In genomic region chr3:195849322-195850074, GRCh38 we compare ENCODE assay signal across 14 cellular contexts. TPM values are rescaled to one million over a fixed set of nuclear protein-coding genes. Genes with fewer than 3 reads are reported as not detected.
DNase-seq lines count a peak whose midpoint lies in the region; ATAC-seq and TF ChIP-seq lines count a peak whose summit lies in the region.
"Had no signal": no experiment of that assay in that cellular context is flagged by ENCODE, and none has a peak within 500 bp of the region (broad histone marks: within the 10 kb centered on the region; RNA-seq: fewer than 3 reads in every experiment).

No MANE protein-coding gene starts in this region.

- H3K4me3 Mint-ChIP-seq in naive thymus-derived CD8-positive, alpha-beta T cell, result peak overlapping the region in 3 of 10 donors; percentile 3 to 52 (median 21)

- H3K9me3 ChIP-seq in MM.1S (replicated peaks; ENCODE audit: insufficient read depth, low read length), result no peaks in the 10 kb centered on the region
- H3K9me3 ChIP-seq: gastroesophageal sphincter had no signal

- H3K4me1 Mint-ChIP-seq in naive thymus-derived CD8-positive, alpha-beta T cell, result peaks cover 5 to 10% (median 8%) of the 10 kb centered on the region in 4 donors

- H2BK120ac ChIP-seq in mesendoderm (ENCODE audit: low read depth, low read length), result no peak overlapping the region

- POLR2A ChIA-PET in naive thymus-derived CD8-positive, alpha-beta T cell (lab: Charles Lee), result interaction anchor here (0.6 to 1.4 kb wide), 2 partner anchors 11 to 47 kb away, joined by 3 to 5 read pairs; no protein-coding TSS in a partner anchor

- peaks cover 0 to 15% (median 4%) of the 10 kb centered on the region in 5 donors for H3K27me3 Mint-ChIP-seq in naive thymus-derived CD8-positive, alpha-beta T cell

- no peaks in the 10 kb centered on the region for H3K79me1 ChIP-seq in mesendoderm (ENCODE audit: low read length)

- H3K18ac ChIP-seq in mesendoderm (ENCODE audit: low read length), result no peak overlapping the region

- H3K36me3 Mint-ChIP-seq in naive thymus-derived CD8-positive, alpha-beta T cell, result no peaks in the 10 kb centered on the region

- no peak overlapping the region for H3K27ac ChIP-seq in HL-60 (replicated peaks)
- no peak overlapping the region for H3K27ac ChIP-seq in MM.1S (ENCODE audit: low read length)
- H3K27ac ChIP-seq in mesendoderm (ENCODE audit: low read depth, low read length), result no peak overlapping the region
- H3K27ac ChIP-seq: gastroesophageal sphincter had no signal

- H3K27me3 ChIP-seq in HL-60 (ENCODE audit: insufficient read depth, poor library complexity, severe bottlenecking), result no peaks in the 10 kb centered on the region
- peaks cover 17% of the 10 kb centered on the region for H3K27me3 ChIP-seq in MM.1S (replicated peaks; ENCODE audit: insufficient read depth, low read length)
- no peaks in the 10 kb centered on the region for H3K27me3 ChIP-seq in mesendoderm (ENCODE audit: insufficient read depth, low read length, poor library complexity)

- no peak overlapping the region for H2BK15ac ChIP-seq in mesendoderm (replicated peaks; ENCODE audit: low read depth)

- TF ChIP-seq CTCF in HL-60 (IDR thresholded peaks at IDR 0.05; ENCODE audit: insufficient read depth, low read length) (peak; percentile 20), cardiac fibroblast (IDR thresholded peaks at IDR 0.05; ENCODE audit: low read depth, low read length) (peak; percentile 32), MM.1S (IDR thresholded peaks at IDR 0.05; ENCODE audit: low read length) (no peak)

- H3K27ac Mint-ChIP-seq in naive thymus-derived CD8-positive, alpha-beta T cell, result peak overlapping the region in 1 of 10 donors; percentile 61

- H2BK5ac ChIP-seq in mesendoderm (ENCODE audit: low read length), result no peak overlapping the region

- no peak overlapping the region for H3K56ac ChIP-seq in mesendoderm (ENCODE audit: low read length)

- H3K36me3 ChIP-seq in MM.1S (replicated peaks; ENCODE audit: insufficient read depth, low read length) (no peaks in the 10 kb centered on the region), mesendoderm (ENCODE audit: control insufficient read depth, insufficient read depth, low read length) (no peaks in the 10 kb centered on the region)
- H3K36me3 ChIP-seq: gastroesophageal sphincter had no signal

- no peak overlapping the region for H3K23ac ChIP-seq in mesendoderm (ENCODE audit: low read length)

- H4K20me1 ChIP-seq in MM.1S (ENCODE audit: insufficient read depth, low read length), result no peaks in the 10 kb centered on the region

- H3K9me2 ChIP-seq in MM.1S (replicated peaks; ENCODE audit: insufficient read depth, low read length), result no peaks in the 10 kb centered on the region

- no peak overlapping the region for H3K4me2 ChIP-seq in MM.1S (ENCODE audit: low read depth, low read length)
- H3K4me2 ChIP-seq in mesendoderm (ENCODE audit: low read length), result no peak overlapping the region

- H2AFZ ChIP-seq in MM.1S (ENCODE audit: low read length), result no peak overlapping the region

- H3K4me3 ChIP-seq in HL-60 (replicated peaks; ENCODE audit: insufficient read depth, low read length) (no peak overlapping the region), cardiac fibroblast (replicated peaks in 1 of 2; ENCODE audit: low read depth in 2 of 2, low read length in 2 of 2) (no peak overlapping the region), MM.1S (ENCODE audit: low read length) (no peak overlapping the region), mesendoderm (ENCODE audit: low read length) (no peak overlapping the region)
- H3K4me3 ChIP-seq: gastroesophageal sphincter had no signal

- no peaks in the 10 kb centered on the region for H3K79me2 ChIP-seq in MM.1S (ENCODE audit: low read length)
- H3K79me2 ChIP-seq in mesendoderm (ENCODE audit: control insufficient read depth, insufficient read depth, low read length), result no peaks in the 10 kb centered on the region

- H4K8ac ChIP-seq in mesendoderm (ENCODE audit: low read depth, low read length), result no peak overlapping the region

- ATAC-seq in naive thymus-derived CD8-positive, alpha-beta T cell, result peak; percentile 73 to 75
- ATAC-seq: gastroesophageal sphincter had no signal

- no peak overlapping the region for H4K5ac ChIP-seq in mesendoderm (ENCODE audit: low read length)

- H3F3A ChIP-seq in MM.1S (ENCODE audit: insufficient read depth, low read length), result no peaks in the 10 kb centered on the region

- H3K4me1 ChIP-seq in MM.1S (ENCODE audit: low read length), result no peaks in the 10 kb centered on the region
- H3K4me1 ChIP-seq in mesendoderm (ENCODE audit: control insufficient read depth, low read depth, low read length), result no peaks in the 10 kb centered on the region

- H3K9ac ChIP-seq in MM.1S (ENCODE audit: low read length) (no peak overlapping the region), mesendoderm (ENCODE audit: low read length) (no peak overlapping the region)

- peak in 2 of 3 experiments; percentile 30 to 37 for DNase-seq in NCI-H1417 (lab: John Stamatoyannopoulos, UW)
- no peak for DNase-seq in NCI-H1417 treated with DMSO at 0.1 percent for 48 hours (lab: John Stamatoyannopoulos, UW)
- peak; percentile 24 to 36 for DNase-seq in HL-60 (ENCODE audit: low read depth in 1 of 2, low spot score in 1 of 2)
- DNase-seq in cardiac fibroblast (ENCODE audit: low read depth in 2 of 2), result peak in 1 of 2 donors; percentile 32
- peak in 2 of 10 donors; percentile 30 to 63 for DNase-seq in naive thymus-derived CD8-positive, alpha-beta T cell
- no peak for DNase-seq in activated CD4-positive, alpha-beta T cell treated with anti-CD3 and anti-CD28 coated beads, Interleukin-2, amount 50 U/mL, for 1 hour
- no peak for DNase-seq in MM.1S
- DNase-seq in mesendoderm, result no peak
- DNase-seq: activated CD4-positive, CD25-positive, alpha-beta regulatory T cell treated with anti-CD3 and anti-CD28 coated beads, Interleukin-2, amount 50 U/mL, for 72 hours; GF-D8; NCI-H2029; stimulated activated CD4-positive, alpha-beta T cell treated with anti-CD3 and anti-CD28 coated beads, Interleukin-4, amount 100 ng/mL, for 1 hour had no signal

- H2AK5ac ChIP-seq in mesendoderm (ENCODE audit: low read length), result no peak overlapping the region

- no peak overlapping the region for H3K4ac ChIP-seq in mesendoderm (ENCODE audit: low read depth, low read length)

- no peaks in the 10 kb centered on the region for H3K9me3 Mint-ChIP-seq in naive thymus-derived CD8-positive, alpha-beta T cell

- WGBS in mesendoderm (ENCODE audit: extremely low coverage, insufficient coverage, low lambda C conversion rate), result no CpG with 5 or more reads among the region's 53 CpGs

RNA-seq across cellular contexts. Expression of gene MUC4, which starts 37.8 kb away (rescaled TPM):
- total RNA-seq in naive thymus-derived CD8-positive, alpha-beta T cell, result not detected
- polyA plus RNA-seq in naive thymus-derived CD8-positive, alpha-beta T cell, result not detected
- polyA plus RNA-seq in mesendoderm (2013, experiment 1 of 2), result 0.24 TPM
- 0.27 TPM for polyA plus RNA-seq in mesendoderm (2013, experiment 2 of 2)
- total RNA-seq: posterior vena cava had no signal

RNA-seq across cellular contexts. Expression of gene TNK2, which starts 58.9 kb away (rescaled TPM):
- total RNA-seq in naive thymus-derived CD8-positive, alpha-beta T cell, result 100 to 1,000 TPM; 146 to 149 TPM
- polyA plus RNA-seq in naive thymus-derived CD8-positive, alpha-beta T cell, result 1 to 10 TPM; 1.3 to 2.5 (median 1.6) TPM
- polyA plus RNA-seq in mesendoderm (2013, experiment 1 of 2), result 10.7 TPM
- 10.4 TPM for polyA plus RNA-seq in mesendoderm (2013, experiment 2 of 2)

Comparison
In these comparisons a context has a peak if more than half of its experiments do, and no peak if none do; other contexts are left out.
1. DNase-seq: peak in NCI-H1417 (2 of 3) and HL-60 (2 of 2); none in NCI-H1417 treated with DMSO at 0.1 percent for 48 hours (single experiment), activated CD4-positive, alpha-beta T cell treated with anti-CD3 and anti-CD28 coated beads, Interleukin-2, amount 50 U/mL, for 1 hour (single experiment), MM.1S (single experiment) and mesendoderm (single experiment).